Comparison of ENCODE assay signal across 9 cellular contexts in the genomic region with DNA sequence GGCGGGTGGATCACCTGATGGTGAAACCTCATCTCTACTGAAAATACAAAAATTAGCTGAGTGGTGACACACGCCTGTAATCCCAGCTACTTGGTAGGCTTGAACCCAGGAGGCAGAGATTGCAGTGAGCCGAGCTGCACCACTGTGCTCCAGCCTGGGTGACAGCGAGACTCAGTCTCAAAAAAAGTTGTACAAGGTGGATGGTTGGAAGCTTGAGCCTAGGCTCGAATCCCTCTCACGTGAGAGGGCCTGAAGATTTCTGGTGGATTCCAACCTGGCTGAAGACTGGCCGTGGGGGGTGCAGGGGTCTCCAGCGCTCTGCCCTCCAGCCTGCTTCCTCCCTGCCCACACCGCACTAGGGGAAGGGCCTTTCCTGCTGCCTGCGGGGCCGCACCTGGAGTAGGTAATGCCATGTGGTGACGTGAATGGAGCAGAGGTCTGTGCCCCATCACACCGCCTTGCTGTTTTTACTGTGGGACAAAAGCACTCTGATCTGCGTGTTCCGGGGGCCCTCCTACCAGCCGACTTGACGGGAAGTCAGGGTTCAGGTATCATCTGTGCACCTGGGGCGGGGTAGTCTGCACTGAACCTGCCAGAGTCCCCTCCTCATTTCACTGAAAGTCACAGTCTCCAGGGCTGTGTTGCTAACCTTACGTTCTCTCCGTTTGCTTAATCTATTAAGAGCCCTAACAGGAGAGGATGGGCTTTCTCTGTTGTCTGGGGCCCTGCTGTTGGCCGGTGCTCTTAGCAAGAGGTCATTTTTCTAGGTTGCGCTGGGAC. TPM values are rescaled to one million over a fixed set of nuclear protein-coding genes. Genes with fewer than 3 reads are reported as not detected.
DNase-seq lines count a peak whose midpoint lies in the region; ATAC-seq and TF ChIP-seq lines count a peak whose summit lies in the region.
"Had no signal": no experiment of that assay in that cellular context is flagged by ENCODE, and none has a peak within 500 bp of the region (broad histone marks: within the 10 kb centered on the region; RNA-seq: fewer than 3 reads in every experiment).

No MANE protein-coding gene starts in this region.

- ATAC-seq in HG02610 (IDR thresholded peaks at IDR 0.05; ENCODE audit: unreplicated experiment) = no peak

- DNase-seq in SIG-M5 treated with dmso at 0.1 percent for 504 hours (lab: John Stamatoyannopoulos, UW; ENCODE audit: unreplicated experiment) (peak; percentile 48), SIG-M5 (lab: John Stamatoyannopoulos, UW) (no peak), cerebellar cortex (ENCODE audit: low spot score) (peak; percentile 64), globus pallidus (ENCODE audit: low spot score) (no peak), NCI-H2081 (lab: John Stamatoyannopoulos, UW) (no peak)
- DNase-seq in stimulated activated CD4-positive, alpha-beta T cell treated with anti-CD3 and anti-CD28 coated beads, Interleukin-2, amount 100 ng/mL, for 48 hours = peak; percentile 31 to 34
- DNase-seq: NCI-H748 treated with DMSO at 0.1 percent for 48 hours had no signal

TF ChIP-seq in PFSK-1, 5 proteins besides CTCF, POLR2A, EP300 and RAD21:
- TF ChIP-seq TAF1 (IDR thresholded peaks at IDR 0.05; ENCODE audit: borderline replicate concordance, insufficient read depth, low read length) = peak; percentile 26; the same call in 1 of the 2 replicates
- no peak for TF ChIP-seq REST (IDR thresholded peaks at IDR 0.05; ENCODE audit: insufficient read depth in 1 of 2, low read depth in 2 of 2, low read length in 2 of 2)
- no peak for TF ChIP-seq SIN3A (IDR thresholded peaks at IDR 0.05; ENCODE audit: borderline replicate concordance, insufficient read depth, low read length)
- no peak for TF ChIP-seq FOXP2 (optimal IDR thresholded peaks at IDR 0.05; ENCODE audit: borderline replicate concordance, extremely low read depth, extremely low read length, insufficient read depth)
- peak; percentile 50 for TF ChIP-seq POLR2AphosphoS5 (IDR thresholded peaks at IDR 0.05; ENCODE audit: low read depth, low read length)

RNA-seq across cellular contexts. Expression of gene RPL13, which starts 4.2 kb away (rescaled TPM):
- polyA plus RNA-seq in PFSK-1 (2012; ENCODE audit: insufficient read length, low read depth) = 6,865 TPM

RNA-seq across cellular contexts. Expression of gene CPNE7, which starts 10.9 kb away (rescaled TPM):
- not detected for polyA plus RNA-seq in PFSK-1 (2012; ENCODE audit: insufficient read length, low read depth)

RNA-seq across cellular contexts. Expression of gene DPEP1, which starts 48.8 kb away (rescaled TPM):
- polyA plus RNA-seq in PFSK-1 (2012; ENCODE audit: insufficient read length, low read depth) = 2.2 TPM

RNA-seq across cellular contexts. Expression of gene SPG7, which starts 56.5 kb away (rescaled TPM):
- 91.3 TPM for polyA plus RNA-seq in PFSK-1 (2012; ENCODE audit: insufficient read length, low read depth)

Comparison
In these comparisons a context has a peak if more than half of its experiments do, and no peak if none do; other contexts are left out.
1. DNase-seq: peak in SIG-M5 treated with dmso at 0.1 percent for 504 hours (single experiment), cerebellar cortex (single experiment) and stimulated activated CD4-positive, alpha-beta T cell treated with anti-CD3 and anti-CD28 coated beads, Interleukin-2, amount 100 ng/mL, for 48 hours (2 of 2); none in SIG-M5 (single experiment), globus pallidus (single experiment) and NCI-H2081 (0 of 2).